Comparison of ENCODE assay signal across 1 cellular context in genomic region chr22:36352775-36353507, GRCh38.
TF ChIP-seq lines count a peak whose summit lies in the region.

No MANE protein-coding gene starts in this region.

TF ChIP-seq in HepG2, 621 proteins besides CTCF, POLR2A, EP300 and RAD21 (continued from another document and continues in another):
- TF ChIP-seq HIC2 (CRISPR knock-in tag; IDR thresholded peaks at IDR 0.05; ENCODE audit: low read depth) (no peak), MBD4 (IDR thresholded peaks at IDR 0.05; ENCODE audit: borderline replicate concordance, low read length) (no peak), CHD2 (IDR thresholded peaks at IDR 0.05; ENCODE audit: low read depth, low read length) (no peak), HNF4G (IDR thresholded peaks at IDR 0.05; ENCODE audit: borderline replicate concordance, low read depth, low read length) (no peak), HNF4G (CRISPR knock-in tag; IDR thresholded peaks at IDR 0.05; ENCODE audit: borderline replicate concordance, low read depth) (no peak), ZNF576 (CRISPR knock-in tag; IDR thresholded peaks at IDR 0.05) (no peak), ZNF768 (CRISPR knock-in tag; IDR thresholded peaks at IDR 0.05) (no peak), NFYC (CRISPR knock-in tag; IDR thresholded peaks at IDR 0.05) (no peak), ZSCAN22 (CRISPR knock-in tag; IDR thresholded peaks at IDR 0.05) (no peak), ZNF530 (CRISPR knock-in tag; IDR thresholded peaks at IDR 0.05; ENCODE audit: low read depth) (no peak), TEAD3 (CRISPR knock-in tag; optimal IDR thresholded peaks at IDR 0.05; ENCODE audit: borderline replicate concordance) (peak; percentile 16), RBFOX2 (IDR thresholded peaks at IDR 0.05; ENCODE audit: low read depth, low read length) (no peak), ZNF746 (CRISPR knock-in tag; IDR thresholded peaks at IDR 0.05) (no peak; the same call in 1 of the 2 replicates), SMAD3 (CRISPR knock-in tag; IDR thresholded peaks at IDR 0.05) (no peak), ZNF639 (CRISPR knock-in tag; conservative IDR thresholded peaks at IDR 0.05) (no peak), DBP (CRISPR knock-in tag; IDR thresholded peaks at IDR 0.05; ENCODE audit: not compliant biosample characterization) (no peak), ZNF605 (CRISPR knock-in tag; IDR thresholded peaks at IDR 0.05) (no peak), ZNF124 (CRISPR knock-in tag; IDR thresholded peaks at IDR 0.05) (no peak), POLR2G (IDR thresholded peaks at IDR 0.05; ENCODE audit: low read depth, low read length) (no peak), ZC3H4 (CRISPR knock-in tag; IDR thresholded peaks at IDR 0.05; ENCODE audit: borderline replicate concordance) (no peak), NFYB (CRISPR knock-in tag; IDR thresholded peaks at IDR 0.05) (no peak), ZC3H13 (CRISPR knock-in tag; IDR thresholded peaks at IDR 0.05) (no peak), NFE2L1 (CRISPR knock-in tag; IDR thresholded peaks at IDR 0.05; ENCODE audit: borderline replicate concordance) (no peak), KLF9 (CRISPR knock-in tag; IDR thresholded peaks at IDR 0.05; ENCODE audit: low read depth) (no peak), ZSCAN30 (CRISPR knock-in tag; IDR thresholded peaks at IDR 0.05) (no peak), KLF13 (CRISPR knock-in tag; IDR thresholded peaks at IDR 0.05) (no peak), SRY (CRISPR knock-in tag; IDR thresholded peaks at IDR 0.05) (no peak), ZNF563 (CRISPR knock-in tag; IDR thresholded peaks at IDR 0.05) (no peak), ZNF704 (CRISPR knock-in tag; IDR thresholded peaks at IDR 0.05; ENCODE audit: borderline replicate concordance) (no peak; the same call in 1 of the 2 replicates), CBX1 (IDR thresholded peaks at IDR 0.05; ENCODE audit: low read depth) (no peak), TSC22D2 (CRISPR knock-in tag; IDR thresholded peaks at IDR 0.05; ENCODE audit: borderline replicate concordance) (no peak), ZBTB8A (CRISPR knock-in tag; IDR thresholded peaks at IDR 0.05; ENCODE audit: borderline replicate concordance, low read depth) (no peak), KLF11 (CRISPR knock-in tag; IDR thresholded peaks at IDR 0.05) (0 out of 2 replicates have a peak, but pooled peaks have one; percentile 3), ZNF619 (CRISPR knock-in tag; IDR thresholded peaks at IDR 0.05) (no peak), ZNF589 (CRISPR knock-in tag; conservative IDR thresholded peaks at IDR 0.05) (no peak), ZNF17 (CRISPR knock-in tag; IDR thresholded peaks at IDR 0.05) (no peak), GPN1 (CRISPR knock-in tag; IDR thresholded peaks at IDR 0.05; ENCODE audit: borderline replicate concordance) (no peak), GATA4 (IDR thresholded peaks at IDR 0.05; ENCODE audit: borderline replicate concordance, low read depth) (no peak), ZNF383 (CRISPR knock-in tag; IDR thresholded peaks at IDR 0.05; ENCODE audit: borderline replicate concordance) (no peak), CEBPG (CRISPR knock-in tag; IDR thresholded peaks at IDR 0.05) (peak; percentile 78), NFIC (IDR thresholded peaks at IDR 0.05; ENCODE audit: low read length) (no peak), SMC3 (IDR thresholded peaks at IDR 0.05; ENCODE audit: low read length) (no peak), NR2F1 (CRISPR knock-in tag; IDR thresholded peaks at IDR 0.05) (peak in 1 of 2 experiments; percentile 59; a peak in 2 of 4 replicates), SSRP1 (CRISPR knock-in tag; IDR thresholded peaks at IDR 0.05) (no peak), RFX5 (IDR thresholded peaks at IDR 0.05; ENCODE audit: low read depth, low read length) (no peak), ZNF557 (CRISPR knock-in tag; IDR thresholded peaks at IDR 0.05) (no peak), HNRNPH1 (optimal IDR thresholded peaks at IDR 0.05; ENCODE audit: low read depth, low read length) (no peak), SALL1 (CRISPR knock-in tag; IDR thresholded peaks at IDR 0.05) (peak; percentile 87), TOPORS (CRISPR knock-in tag; IDR thresholded peaks at IDR 0.05) (no peak)
- TF ChIP-seq, protein P1, sequence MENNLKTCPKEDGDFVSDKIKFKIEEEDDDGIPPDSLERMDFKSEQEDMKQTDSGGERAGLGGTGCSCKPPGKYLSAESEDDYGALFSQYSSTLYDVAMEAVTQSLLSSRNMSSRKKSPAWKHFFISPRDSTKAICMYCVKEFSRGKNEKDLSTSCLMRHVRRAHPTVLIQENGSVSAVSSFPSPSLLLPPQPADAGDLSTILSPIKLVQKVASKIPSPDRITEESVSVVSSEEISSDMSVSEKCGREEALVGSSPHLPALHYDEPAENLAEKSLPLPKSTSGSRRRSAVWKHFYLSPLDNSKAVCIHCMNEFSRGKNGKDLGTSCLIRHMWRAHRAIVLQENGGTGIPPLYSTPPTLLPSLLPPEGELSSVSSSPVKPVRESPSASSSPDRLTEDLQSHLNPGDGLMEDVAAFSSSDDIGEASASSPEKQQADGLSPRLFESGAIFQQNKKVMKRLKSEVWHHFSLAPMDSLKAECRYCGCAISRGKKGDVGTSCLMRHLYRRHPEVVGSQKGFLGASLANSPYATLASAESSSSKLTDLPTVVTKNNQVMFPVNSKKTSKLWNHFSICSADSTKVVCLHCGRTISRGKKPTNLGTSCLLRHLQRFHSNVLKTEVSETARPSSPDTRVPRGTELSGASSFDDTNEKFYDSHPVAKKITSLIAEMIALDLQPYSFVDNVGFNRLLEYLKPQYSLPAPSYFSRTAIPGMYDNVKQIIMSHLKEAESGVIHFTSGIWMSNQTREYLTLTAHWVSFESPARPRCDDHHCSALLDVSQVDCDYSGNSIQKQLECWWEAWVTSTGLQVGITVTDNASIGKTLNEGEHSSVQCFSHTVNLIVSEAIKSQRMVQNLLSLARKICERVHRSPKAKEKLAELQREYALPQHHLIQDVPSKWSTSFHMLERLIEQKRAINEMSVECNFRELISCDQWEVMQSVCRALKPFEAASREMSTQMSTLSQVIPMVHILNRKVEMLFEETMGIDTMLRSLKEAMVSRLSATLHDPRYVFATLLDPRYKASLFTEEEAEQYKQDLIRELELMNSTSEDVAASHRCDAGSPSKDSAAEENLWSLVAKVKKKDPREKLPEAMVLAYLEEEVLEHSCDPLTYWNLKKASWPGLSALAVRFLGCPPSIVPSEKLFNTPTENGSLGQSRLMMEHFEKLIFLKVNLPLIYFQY (CRISPR knock-in tag; IDR thresholded peaks at IDR 0.05; ENCODE audit: borderline replicate concordance) = no peak
- TF ChIP-seq, protein P2, sequence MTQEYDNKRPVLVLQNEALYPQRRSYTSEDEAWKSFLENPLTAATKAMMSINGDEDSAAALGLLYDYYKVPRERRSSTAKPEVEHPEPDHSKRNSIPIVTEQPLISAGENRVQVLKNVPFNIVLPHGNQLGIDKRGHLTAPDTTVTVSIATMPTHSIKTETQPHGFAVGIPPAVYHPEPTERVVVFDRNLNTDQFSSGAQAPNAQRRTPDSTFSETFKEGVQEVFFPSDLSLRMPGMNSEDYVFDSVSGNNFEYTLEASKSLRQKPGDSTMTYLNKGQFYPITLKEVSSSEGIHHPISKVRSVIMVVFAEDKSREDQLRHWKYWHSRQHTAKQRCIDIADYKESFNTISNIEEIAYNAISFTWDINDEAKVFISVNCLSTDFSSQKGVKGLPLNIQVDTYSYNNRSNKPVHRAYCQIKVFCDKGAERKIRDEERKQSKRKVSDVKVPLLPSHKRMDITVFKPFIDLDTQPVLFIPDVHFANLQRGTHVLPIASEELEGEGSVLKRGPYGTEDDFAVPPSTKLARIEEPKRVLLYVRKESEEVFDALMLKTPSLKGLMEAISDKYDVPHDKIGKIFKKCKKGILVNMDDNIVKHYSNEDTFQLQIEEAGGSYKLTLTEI (CRISPR knock-in tag; conservative IDR thresholded peaks at IDR 0.05) = no peak
- TF ChIP-seq, protein P3, sequence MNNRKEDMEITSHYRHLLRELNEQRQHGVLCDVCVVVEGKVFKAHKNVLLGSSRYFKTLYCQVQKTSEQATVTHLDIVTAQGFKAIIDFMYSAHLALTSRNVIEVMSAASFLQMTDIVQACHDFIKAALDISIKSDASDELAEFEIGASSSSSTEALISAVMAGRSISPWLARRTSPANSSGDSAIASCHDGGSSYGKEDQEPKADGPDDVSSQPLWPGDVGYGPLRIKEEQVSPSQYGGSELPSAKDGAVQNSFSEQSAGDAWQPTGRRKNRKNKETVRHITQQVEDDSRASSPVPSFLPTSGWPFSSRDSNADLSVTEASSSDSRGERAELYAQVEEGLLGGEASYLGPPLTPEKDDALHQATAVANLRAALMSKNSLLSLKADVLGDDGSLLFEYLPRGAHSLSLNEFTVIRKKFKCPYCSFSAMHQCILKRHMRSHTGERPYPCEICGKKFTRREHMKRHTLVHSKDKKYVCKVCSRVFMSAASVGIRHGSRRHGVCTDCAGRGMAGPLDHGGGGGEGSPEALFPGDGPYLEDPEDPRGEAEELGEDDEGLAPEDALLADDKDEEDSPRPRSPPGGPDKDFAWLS (CRISPR knock-in tag; IDR thresholded peaks at IDR 0.05; ENCODE audit: borderline replicate concordance) = no peak
- TF ChIP-seq, protein P4, sequence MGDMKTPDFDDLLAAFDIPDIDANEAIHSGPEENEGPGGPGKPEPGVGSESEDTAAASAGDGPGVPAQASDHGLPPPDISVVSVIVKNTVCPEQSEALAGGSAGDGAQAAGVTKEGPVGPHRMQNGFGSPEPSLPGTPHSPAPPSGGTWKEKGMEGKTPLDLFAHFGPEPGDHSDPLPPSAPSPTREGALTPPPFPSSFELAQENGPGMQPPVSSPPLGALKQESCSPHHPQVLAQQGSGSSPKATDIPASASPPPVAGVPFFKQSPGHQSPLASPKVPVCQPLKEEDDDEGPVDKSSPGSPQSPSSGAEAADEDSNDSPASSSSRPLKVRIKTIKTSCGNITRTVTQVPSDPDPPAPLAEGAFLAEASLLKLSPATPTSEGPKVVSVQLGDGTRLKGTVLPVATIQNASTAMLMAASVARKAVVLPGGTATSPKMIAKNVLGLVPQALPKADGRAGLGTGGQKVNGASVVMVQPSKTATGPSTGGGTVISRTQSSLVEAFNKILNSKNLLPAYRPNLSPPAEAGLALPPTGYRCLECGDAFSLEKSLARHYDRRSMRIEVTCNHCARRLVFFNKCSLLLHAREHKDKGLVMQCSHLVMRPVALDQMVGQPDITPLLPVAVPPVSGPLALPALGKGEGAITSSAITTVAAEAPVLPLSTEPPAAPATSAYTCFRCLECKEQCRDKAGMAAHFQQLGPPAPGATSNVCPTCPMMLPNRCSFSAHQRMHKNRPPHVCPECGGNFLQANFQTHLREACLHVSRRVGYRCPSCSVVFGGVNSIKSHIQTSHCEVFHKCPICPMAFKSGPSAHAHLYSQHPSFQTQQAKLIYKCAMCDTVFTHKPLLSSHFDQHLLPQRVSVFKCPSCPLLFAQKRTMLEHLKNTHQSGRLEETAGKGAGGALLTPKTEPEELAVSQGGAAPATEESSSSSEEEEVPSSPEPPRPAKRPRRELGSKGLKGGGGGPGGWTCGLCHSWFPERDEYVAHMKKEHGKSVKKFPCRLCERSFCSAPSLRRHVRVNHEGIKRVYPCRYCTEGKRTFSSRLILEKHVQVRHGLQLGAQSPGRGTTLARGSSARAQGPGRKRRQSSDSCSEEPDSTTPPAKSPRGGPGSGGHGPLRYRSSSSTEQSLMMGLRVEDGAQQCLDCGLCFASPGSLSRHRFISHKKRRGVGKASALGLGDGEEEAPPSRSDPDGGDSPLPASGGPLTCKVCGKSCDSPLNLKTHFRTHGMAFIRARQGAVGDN (CRISPR knock-in tag; IDR thresholded peaks at IDR 0.05) = no peak; the same call in none of the 2 replicates
- TF ChIP-seq, protein P5, sequence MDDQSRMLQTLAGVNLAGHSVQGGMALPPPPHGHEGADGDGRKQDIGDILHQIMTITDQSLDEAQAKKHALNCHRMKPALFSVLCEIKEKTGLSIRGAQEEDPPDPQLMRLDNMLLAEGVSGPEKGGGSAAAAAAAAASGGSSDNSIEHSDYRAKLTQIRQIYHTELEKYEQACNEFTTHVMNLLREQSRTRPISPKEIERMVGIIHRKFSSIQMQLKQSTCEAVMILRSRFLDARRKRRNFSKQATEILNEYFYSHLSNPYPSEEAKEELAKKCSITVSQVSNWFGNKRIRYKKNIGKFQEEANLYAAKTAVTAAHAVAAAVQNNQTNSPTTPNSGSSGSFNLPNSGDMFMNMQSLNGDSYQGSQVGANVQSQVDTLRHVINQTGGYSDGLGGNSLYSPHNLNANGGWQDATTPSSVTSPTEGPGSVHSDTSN (CRISPR knock-in tag; IDR thresholded peaks at IDR 0.05; ENCODE audit: borderline replicate concordance) = no peak
